Comparison of ENCODE assay signal across 9 cellular contexts in genomic region chr5:102453716-102454115, GRCh38. TPM values are rescaled to one million over a fixed set of nuclear protein-coding genes. Genes with fewer than 3 reads are reported as not detected.
DNase-seq lines count a peak whose midpoint lies in the region; ATAC-seq and TF ChIP-seq lines count a peak whose summit lies in the region.
"Had no signal": no experiment of that assay in that cellular context is flagged by ENCODE, and none has a peak within 500 bp of the region (broad histone marks: within the 10 kb centered on the region; RNA-seq: fewer than 3 reads in every experiment).

No MANE protein-coding gene starts in this region.

- no peaks in the 10 kb centered on the region for H3K4me1 ChIP-seq in uterus

- H3K9me3 ChIP-seq in uterus = no peaks in the 10 kb centered on the region

- H3K4me3 Mint-ChIP-seq in activated CD8-positive, alpha-beta T cell treated with anti-CD3 and anti-CD28 coated beads for 36 hours = no peak overlapping the region
- H3K4me3 Mint-ChIP-seq in stimulated activated effector memory CD8-positive, alpha-beta T cell treated with anti-CD3 and anti-CD28 coated beads, Interleukin-12 subunit alpha, Interleukin-12 subunit beta, amount 100 ng/mL, for 72 hours = no peak overlapping the region

- no peak overlapping the region for H3K27ac ChIP-seq in uterus
- H3K27ac ChIP-seq: hepatocyte had no signal

- H3K27ac Mint-ChIP-seq in activated CD8-positive, alpha-beta T cell treated with anti-CD3 and anti-CD28 coated beads for 36 hours = no peak overlapping the region
- H3K27ac Mint-ChIP-seq in stimulated activated effector memory CD8-positive, alpha-beta T cell treated with anti-CD3 and anti-CD28 coated beads, Interleukin-12 subunit alpha, Interleukin-12 subunit beta, amount 100 ng/mL, for 72 hours = no peak overlapping the region

- POLR2A ChIA-PET in activated CD8-positive, alpha-beta T cell treated with anti-CD3 and anti-CD28 coated beads for 36 hours (lab: Charles Lee) = no interaction called here

- H3K4me1 Mint-ChIP-seq in activated CD8-positive, alpha-beta T cell treated with anti-CD3 and anti-CD28 coated beads for 36 hours (ENCODE audit: low read depth) = no peaks in the 10 kb centered on the region
- peaks cover 10% of the 10 kb centered on the region for H3K4me1 Mint-ChIP-seq in stimulated activated effector memory CD8-positive, alpha-beta T cell treated with anti-CD3 and anti-CD28 coated beads, Interleukin-12 subunit alpha, Interleukin-12 subunit beta, amount 100 ng/mL, for 72 hours

- no peaks in the 10 kb centered on the region for H3K36me3 Mint-ChIP-seq in activated CD8-positive, alpha-beta T cell treated with anti-CD3 and anti-CD28 coated beads for 36 hours (ENCODE audit: low read depth)
- H3K36me3 Mint-ChIP-seq in stimulated activated effector memory CD8-positive, alpha-beta T cell treated with anti-CD3 and anti-CD28 coated beads, Interleukin-12 subunit alpha, Interleukin-12 subunit beta, amount 100 ng/mL, for 72 hours = no peaks in the 10 kb centered on the region

- peaks cover 1% of the 10 kb centered on the region for H3K27me3 Mint-ChIP-seq in activated CD8-positive, alpha-beta T cell treated with anti-CD3 and anti-CD28 coated beads for 36 hours

- no peaks in the 10 kb centered on the region for H3K27me3 ChIP-seq in uterus
- H3K27me3 ChIP-seq: hepatocyte had no signal

- CTCF ChIA-PET in activated CD8-positive, alpha-beta T cell treated with anti-CD3 and anti-CD28 coated beads for 36 hours (lab: Charles Lee) = no interaction called here

- H3K9me3 Mint-ChIP-seq in activated CD8-positive, alpha-beta T cell treated with anti-CD3 and anti-CD28 coated beads for 36 hours = no peaks in the 10 kb centered on the region
- H3K9me3 Mint-ChIP-seq in stimulated activated effector memory CD8-positive, alpha-beta T cell treated with anti-CD3 and anti-CD28 coated beads, Interleukin-12 subunit alpha, Interleukin-12 subunit beta, amount 100 ng/mL, for 72 hours = no peaks in the 10 kb centered on the region

- H3K36me3 ChIP-seq in uterus = no peaks in the 10 kb centered on the region

- ATAC-seq in GM18517 (IDR thresholded peaks at IDR 0.05; ENCODE audit: unreplicated experiment) (peak; percentile 89), GM21723 (IDR thresholded peaks at IDR 0.05; ENCODE audit: unreplicated experiment) (peak; percentile 94), HG03520 (IDR thresholded peaks at IDR 0.05; ENCODE audit: unreplicated experiment) (peak; percentile 92)
- ATAC-seq in activated CD8-positive, alpha-beta T cell treated with anti-CD3 and anti-CD28 coated beads for 36 hours = no peak
- ATAC-seq in stimulated activated effector memory CD8-positive, alpha-beta T cell treated with anti-CD3 and anti-CD28 coated beads, Interleukin-12 subunit alpha, Interleukin-12 subunit beta, amount 100 ng/mL, for 72 hours = no peak

- no peak for TF ChIP-seq CTCF in choroid plexus epithelial cell (conservative IDR thresholded peaks at IDR 0.05; ENCODE audit: low read depth, low read length)
- no peak for TF ChIP-seq CTCF in activated CD8-positive, alpha-beta T cell treated with anti-CD3 and anti-CD28 coated beads for 36 hours (IDR thresholded peaks at IDR 0.05)
- no peak for TF ChIP-seq CTCF in uterus (IDR thresholded peaks at IDR 0.05)

- H3K4me3 ChIP-seq in choroid plexus epithelial cell (ENCODE audit: low read depth, low read length) = no peak overlapping the region
- no peak overlapping the region for H3K4me3 ChIP-seq in uterus
- H3K4me3 ChIP-seq: hepatocyte had no signal

- intact Hi-C loops in activated CD8-positive, alpha-beta T cell treated with anti-CD3 and anti-CD28 coated beads for 36 hours (cut with micrococcal nuclease) = no loop called here
- intact Hi-C loops in uterus (cut with DNase I; ENCODE audit: low total_unique reads) = no loop called here

- no peak for TF ChIP-seq POLR2A in uterus (IDR thresholded peaks at IDR 0.05)

- DNase-seq in choroid plexus epithelial cell (ENCODE audit: low read depth) (peak; percentile 1), DMS153 treated with DMSO at 0.1 percent for 48 hours (lab: John Stamatoyannopoulos, UW; ENCODE audit: unreplicated experiment) (no peak), uterus (no peak)
- no peak for DNase-seq in activated CD8-positive, alpha-beta T cell treated with anti-CD3 and anti-CD28 coated beads for 36 hours
- DNase-seq in stimulated activated effector memory CD8-positive, alpha-beta T cell treated with anti-CD3 and anti-CD28 coated beads, Interleukin-12 subunit alpha, Interleukin-12 subunit beta, amount 100 ng/mL, for 72 hours (ENCODE audit: low spot score in 2 of 2) = no peak

RNA-seq across cellular contexts. Expression of gene SLCO6A1, which starts 45.1 kb away (rescaled TPM):
- total RNA-seq in activated CD8-positive, alpha-beta T cell treated with anti-CD3 and anti-CD28 coated beads for 36 hours = not detected
- not detected for total RNA-seq in uterus

Comparison
In these comparisons a context has a peak if more than half of its experiments do, and no peak if none do; other contexts are left out.
1. ATAC-seq: peak in GM18517 (single experiment), GM21723 (single experiment) and HG03520 (single experiment); none in activated CD8-positive, alpha-beta T cell treated with anti-CD3 and anti-CD28 coated beads for 36 hours (single experiment) and stimulated activated effector memory CD8-positive, alpha-beta T cell treated with anti-CD3 and anti-CD28 coated beads, Interleukin-12 subunit alpha, Interleukin-12 subunit beta, amount 100 ng/mL, for 72 hours (single experiment).